Comparison of ENCODE assay signal across 13 cellular contexts in genomic region chr10:13453896-13454295, GRCh38.
A peak's percentile ranks its signal among the peaks of the same experiment; 100 is the strongest.
DNase-seq lines count a peak whose midpoint lies in the region; ATAC-seq, FAIRE-seq and TF ChIP-seq lines count a peak whose summit lies in the region.
"Had no signal": no experiment of that assay in that cellular context is flagged by ENCODE, and none has a peak within 500 bp of the region (broad histone marks: within the 10 kb centered on the region; RNA-seq: fewer than 3 reads in every experiment).

No MANE protein-coding gene starts in this region.

- H3K79me2 ChIP-seq in HepG2 (ENCODE audit: insufficient read depth, low read length), result no peaks in the 10 kb centered on the region

- no peaks in the 10 kb centered on the region for H3K27me3 ChIP-seq in CD4-positive, alpha-beta memory T cell (ENCODE audit: insufficient read depth, low read length)
- H3K27me3 ChIP-seq in lung (ENCODE audit: control insufficient read depth, insufficient read depth), result no peaks in the 10 kb centered on the region
- H3K27me3 ChIP-seq in HepG2 (ENCODE audit: control insufficient read depth in 1 of 2, insufficient read depth in 2 of 2, low read length in 2 of 2), result no peaks in the 10 kb centered on the region; a peak in 1 of 5 replicates
- H3K27me3 ChIP-seq in gastroesophageal sphincter, result no peaks in the 10 kb centered on the region
- H3K27me3 ChIP-seq: BLaER1 treated with 17β-estradiol and CSF1 and Interleukin-3, amounts not matched to agents 10 nM and 100 nM had no signal

- H4K20me1 ChIP-seq in HepG2 (ENCODE audit: insufficient read depth, low read length), result no peaks in the 10 kb centered on the region
- H4K20me1 ChIP-seq: BLaER1 treated with 17β-estradiol and CSF1 and Interleukin-3, amounts not matched to agents 10 nM and 100 nM had no signal

- TF ChIP-seq POLR2A in HepG2 (IDR thresholded peaks at IDR 0.05; ENCODE audit: insufficient read depth in 1 of 2, low read depth in 2 of 2, low read length in 2 of 2), result no peak
- TF ChIP-seq POLR2A in gastroesophageal sphincter (IDR thresholded peaks at IDR 0.05), result no peak

- no peak for TF ChIP-seq EP300 in HepG2 (IDR thresholded peaks at IDR 0.05; ENCODE audit: low read depth in 2 of 2, low read length in 2 of 2)
- TF ChIP-seq EP300 in HepG2 (CRISPR knock-in tag; IDR thresholded peaks at IDR 0.05; ENCODE audit: borderline replicate concordance), result no peak
- no peak for TF ChIP-seq EP300 in gastroesophageal sphincter (IDR thresholded peaks at IDR 0.05)

- ATAC-seq in HG03378 (IDR thresholded peaks at IDR 0.05; ENCODE audit: unreplicated experiment), result peak; percentile 44
- ATAC-seq in lung (ENCODE audit: insufficient read depth, low FRiP score), result no peak
- no peak for ATAC-seq in HepG2
- no peak for ATAC-seq in gastroesophageal sphincter

- H3K9ac ChIP-seq in HepG2 (ENCODE audit: insufficient read depth, low read depth, low read length), result no peak overlapping the region
- H3K9ac ChIP-seq: BLaER1 treated with 17β-estradiol and CSF1 and Interleukin-3, amounts not matched to agents 10 nM and 100 nM had no signal

- 29 to 38% methylated on average over 8 of the region's 8 CpGs for whole genome bisulfite sequencing in lung, 2 donors
- WGBS in HepG2 (ENCODE audit: low lambda C conversion rate), result 97% methylated on average over 8 of the region's 8 CpGs
- WGBS in gastroesophageal sphincter (ENCODE audit: low coverage in 1 of 2), 2 donors, result 88 to 93% methylated on average over 2 to 8 of the region's 8 CpGs

- H3K4me3 ChIP-seq in CD4-positive, alpha-beta memory T cell (ENCODE audit: low read length in 2 of 2), result no peak overlapping the region
- H3K4me3 ChIP-seq in lung, result no peak overlapping the region
- no peak overlapping the region for H3K4me3 ChIP-seq in HepG2 (replicated peaks in 1 of 3; ENCODE audit: insufficient read depth in 1 of 3, low read depth in 2 of 3, low read length in 3 of 3)
- H3K4me3 ChIP-seq in gastroesophageal sphincter, result no peak overlapping the region
- H3K4me3 ChIP-seq: BLaER1 treated with 17β-estradiol and CSF1 and Interleukin-3, amounts not matched to agents 10 nM and 100 nM had no signal

- H3K27ac ChIP-seq in CD4-positive, alpha-beta memory T cell (ENCODE audit: low read depth, low read length), result no peak overlapping the region
- H3K27ac ChIP-seq in lung (ENCODE audit: low read depth in 1 of 2, low read length in 1 of 2), result no peak overlapping the region
- no peak overlapping the region for H3K27ac ChIP-seq in HepG2 (ENCODE audit: extremely low read length, insufficient read depth, low read length)
- H3K27ac ChIP-seq in gastroesophageal sphincter, result no peak overlapping the region
- H3K27ac ChIP-seq: BLaER1 treated with 17β-estradiol and CSF1 and Interleukin-3, amounts not matched to agents 10 nM and 100 nM had no signal

- H3K27me3 Mint-ChIP-seq in CD4-positive, alpha-beta memory T cell, result peaks cover 22 to 45% of the 10 kb centered on the region in 2 donors
- peaks cover 23% of the 10 kb centered on the region for H3K27me3 Mint-ChIP-seq in activated CD4-positive, alpha-beta memory T cell treated with anti-CD3 and anti-CD28 coated beads for 36 hours
- H3K27me3 Mint-ChIP-seq in immature natural killer cell (ENCODE audit: low read depth in 3 of 3), result peaks cover 2 to 6% (median 2%) of the 10 kb centered on the region in 3 donors

- CTCF ChIA-PET in CD4-positive, alpha-beta memory T cell (lab: Charles Lee; ENCODE audit: partially characterized antibody), result interaction anchor here (1.4 kb wide), 1 partner anchor 14 kb away, joined by 4 read pairs; no protein-coding TSS in a partner anchor
- CTCF ChIA-PET in activated CD4-positive, alpha-beta memory T cell treated with anti-CD3 and anti-CD28 coated beads for 36 hours (lab: Charles Lee), result interaction anchor here (1.4 to 1.6 kb wide), 2 partner anchors 13 to 82 kb away, joined by 4 to 6 read pairs; no protein-coding TSS in a partner anchor
- CTCF ChIA-PET in HepG2 (lab: Yijun Ruan, JAX; ENCODE audit: low intra/inter-chr PET ratio, low total read pairs), result no interaction called here

- POLR2A ChIA-PET in CD4-positive, alpha-beta memory T cell (lab: Charles Lee; ENCODE audit: partially characterized antibody), result no interaction called here
- POLR2A ChIA-PET in activated CD4-positive, alpha-beta memory T cell treated with anti-CD3 and anti-CD28 coated beads for 36 hours (lab: Charles Lee), result no interaction called here
- POLR2A ChIA-PET in HepG2 (lab: Yijun Ruan, JAX), result no interaction called here

- TF ChIP-seq RAD21 in HepG2 (CRISPR knock-in tag; IDR thresholded peaks at IDR 0.05), result no peak

- no peak overlapping the region for H3K4me2 ChIP-seq in HepG2 (ENCODE audit: low read depth, low read length)

- no peak overlapping the region for H3K4me3 Mint-ChIP-seq in CD4-positive, alpha-beta memory T cell
- H3K4me3 Mint-ChIP-seq in activated CD4-positive, alpha-beta memory T cell treated with anti-CD3 and anti-CD28 coated beads for 36 hours, result no peak overlapping the region
- no peak overlapping the region for H3K4me3 Mint-ChIP-seq in immature natural killer cell

- H3K4me1 ChIP-seq in CD4-positive, alpha-beta memory T cell (ENCODE audit: insufficient read depth, low read length), result peaks cover 5% of the 10 kb centered on the region
- no peaks in the 10 kb centered on the region for H3K4me1 ChIP-seq in lung (ENCODE audit: control insufficient read depth in 2 of 2, insufficient read depth in 2 of 2, low read length in 2 of 2)
- H3K4me1 ChIP-seq in HepG2 (ENCODE audit: insufficient read depth, low read length), result no peaks in the 10 kb centered on the region
- peaks cover 0 to 11% (median 0%) of the 10 kb centered on the region in 3 donors for H3K4me1 ChIP-seq in gastroesophageal sphincter

- no peak for TF ChIP-seq CTCF in lung (IDR thresholded peaks at IDR 0.05; ENCODE audit: control extremely low read depth, extremely low read depth)
- no peak for TF ChIP-seq CTCF in HepG2 (CRISPR knock-in tag; IDR thresholded peaks at IDR 0.05)
- TF ChIP-seq CTCF in gastroesophageal sphincter (IDR thresholded peaks at IDR 0.05), result no peak

- peak in 4 of 5 donors; percentile 18 to 52 (median 24) for DNase-seq in CD4-positive, alpha-beta memory T cell
- peak; percentile 60 for DNase-seq in activated CD4-positive, alpha-beta memory T cell treated with anti-CD3 and anti-CD28 coated beads for 36 hours
- DNase-seq in lung (ENCODE audit: low spot score) (peak; percentile 29), mesenteric fat pad (ENCODE audit: low spot score) (no peak), immature natural killer cell (no peak), HepG2 (ENCODE audit: low spot score) (no peak)
- DNase-seq: aorta, glutamatergic neuron, IMR-90, NCI-H1694 had no signal

- no peaks in the 10 kb centered on the region for H3K9me3 ChIP-seq in CD4-positive, alpha-beta memory T cell (ENCODE audit: control insufficient read depth in 1 of 2, low read length in 2 of 2)
- H3K9me3 ChIP-seq in lung (ENCODE audit: control insufficient read depth in 2 of 2, insufficient read depth in 1 of 2, low read length in 1 of 2) (no peaks in the 10 kb centered on the region), HepG2 (ENCODE audit: low read length) (no peaks in the 10 kb centered on the region), gastroesophageal sphincter (no peaks in the 10 kb centered on the region)
- H3K9me3 ChIP-seq: BLaER1 treated with 17β-estradiol and CSF1 and Interleukin-3, amounts not matched to agents 10 nM and 100 nM had no signal

- H3K27ac Mint-ChIP-seq in CD4-positive, alpha-beta memory T cell, result peak overlapping the region in 3 of 7 donors; percentile 30 to 81 (median 37)
- H3K27ac Mint-ChIP-seq in activated CD4-positive, alpha-beta memory T cell treated with anti-CD3 and anti-CD28 coated beads for 36 hours, result no peak overlapping the region
- no peak overlapping the region for H3K27ac Mint-ChIP-seq in immature natural killer cell

- no peak overlapping the region for H2AFZ ChIP-seq in HepG2 (ENCODE audit: low read length)

- no peaks in the 10 kb centered on the region for H3K36me3 ChIP-seq in CD4-positive, alpha-beta memory T cell (ENCODE audit: insufficient read depth, low read length)
- H3K36me3 ChIP-seq in lung (ENCODE audit: control insufficient read depth in 2 of 2, insufficient read depth in 2 of 2, low read length in 2 of 2) (no peaks in the 10 kb centered on the region), HepG2 (replicated peaks in 1 of 2; ENCODE audit: control insufficient read depth in 1 of 2, insufficient read depth in 2 of 2, low read length in 2 of 2) (peaks cover 5 to 8% of the 10 kb centered on the region in 2 experiments; a peak in 2 of 5 replicates), gastroesophageal sphincter (peaks cover 0 to 70% of the 10 kb centered on the region in 2 donors)
- H3K36me3 ChIP-seq: BLaER1 treated with 17β-estradiol and CSF1 and Interleukin-3, amounts not matched to agents 10 nM and 100 nM had no signal

- no peaks in the 10 kb centered on the region for H3K36me3 Mint-ChIP-seq in CD4-positive, alpha-beta memory T cell
- H3K36me3 Mint-ChIP-seq in activated CD4-positive, alpha-beta memory T cell treated with anti-CD3 and anti-CD28 coated beads for 36 hours, result no peaks in the 10 kb centered on the region
- H3K36me3 Mint-ChIP-seq in immature natural killer cell, result no peaks in the 10 kb centered on the region

- BruUV-seq in HepG2 (replicated peaks; lab: Mats Ljungman, UMichigan), result no TSS peak

- H3K9me3 Mint-ChIP-seq in CD4-positive, alpha-beta memory T cell, result peaks cover 0 to 1% (median 0%) of the 10 kb centered on the region in 8 donors
- H3K9me3 Mint-ChIP-seq in activated CD4-positive, alpha-beta memory T cell treated with anti-CD3 and anti-CD28 coated beads for 36 hours, result no peaks in the 10 kb centered on the region
- H3K9me3 Mint-ChIP-seq in immature natural killer cell, result no peaks in the 10 kb centered on the region

- peaks cover 3 to 6% (median 5%) of the 10 kb centered on the region in 4 donors for H3K4me1 Mint-ChIP-seq in CD4-positive, alpha-beta memory T cell
- H3K4me1 Mint-ChIP-seq in activated CD4-positive, alpha-beta memory T cell treated with anti-CD3 and anti-CD28 coated beads for 36 hours (ENCODE audit: low read depth), result peaks cover 6% of the 10 kb centered on the region
- no peaks in the 10 kb centered on the region for H3K4me1 Mint-ChIP-seq in immature natural killer cell

- FAIRE-seq in HepG2 (lab: Jason Lieb, UNC), result no peak

- in situ Hi-C loops in HepG2 (cut with HindIII; ENCODE audit: extremely low pct_ligation_motif_present, low pct_unique_long_range_greater_than_20kb), result no loop called here

- intact Hi-C loops in CD4-positive, alpha-beta memory T cell (cut with micrococcal nuclease), result no loop called here
- intact Hi-C loops in activated CD4-positive, alpha-beta memory T cell treated with anti-CD3 and anti-CD28 coated beads for 36 hours (cut with micrococcal nuclease), result no loop called here
- intact Hi-C loops in HepG2 (cut with micrococcal nuclease; ENCODE audit: unreplicated experiment), result no loop called here

TF ChIP-seq in HepG2, 621 proteins besides CTCF, POLR2A, EP300 and RAD21 (continues in another document):
- TF ChIP-seq ZFP90 (CRISPR knock-in tag; IDR thresholded peaks at IDR 0.05; ENCODE audit: borderline replicate concordance) (no peak), ZNF850 (CRISPR knock-in tag; conservative IDR thresholded peaks at IDR 0.05) (no peak), HMGA1 (CRISPR knock-in tag; conservative IDR thresholded peaks at IDR 0.05) (no peak), ZNF629 (CRISPR knock-in tag; conservative IDR thresholded peaks at IDR 0.05) (no peak)

Comparison
In these comparisons a context has a peak if more than half of its experiments do, and no peak if none do; other contexts are left out.
1. DNase-seq: peak in CD4-positive, alpha-beta memory T cell (4 of 5), activated CD4-positive, alpha-beta memory T cell treated with anti-CD3 and anti-CD28 coated beads for 36 hours (single experiment) and lung (single experiment); none in mesenteric fat pad (single experiment), immature natural killer cell (0 of 3) and HepG2 (single experiment).